In the genomic region with DNA sequence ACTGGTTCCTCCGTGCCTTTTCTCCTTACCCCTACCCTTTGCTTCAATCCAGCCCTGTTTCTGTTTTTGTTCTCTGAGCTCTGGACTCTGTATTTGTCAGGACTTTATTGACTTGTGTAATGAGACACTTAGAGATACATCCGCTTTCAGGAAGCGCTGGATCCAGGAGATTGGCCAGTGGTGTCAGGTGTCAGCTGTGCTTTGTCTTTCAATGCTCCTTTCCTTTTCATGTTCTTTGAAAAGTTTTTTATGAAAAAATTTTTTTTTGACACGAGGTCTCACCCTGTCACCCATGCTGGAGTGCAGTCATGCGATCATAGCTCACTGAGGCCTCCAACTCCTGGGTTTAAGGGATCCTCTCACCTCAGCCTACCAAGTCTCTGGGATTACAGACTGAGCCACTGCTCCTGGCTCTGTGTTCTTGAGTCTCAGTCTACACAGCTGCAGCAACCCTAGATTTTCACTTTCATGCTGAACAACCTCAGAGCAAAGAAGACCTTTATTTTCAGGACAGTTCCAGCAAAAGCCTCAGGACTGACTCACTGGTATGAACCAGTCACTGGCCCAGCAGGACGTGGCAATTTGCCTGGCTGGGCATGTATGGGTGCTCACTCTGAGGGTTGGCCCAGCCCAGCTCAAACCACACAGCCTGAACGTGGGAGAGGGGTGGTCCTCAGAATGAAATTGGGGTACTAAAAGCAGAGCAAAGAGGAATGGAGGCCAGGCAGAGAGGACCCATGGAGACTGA, we compare ENCODE assay signal across 15 cellular contexts.
DNase-seq lines count a peak whose midpoint lies in the region; ATAC-seq, FAIRE-seq and TF ChIP-seq lines count a peak whose summit lies in the region.
"Had no signal": no experiment of that assay in that cellular context is flagged by ENCODE, and none has a peak within 500 bp of the region (broad histone marks: within the 10 kb centered on the region; RNA-seq: fewer than 3 reads in every experiment).

No MANE protein-coding gene starts in this region.

- no peak overlapping the region for H3K56ac ChIP-seq in H1 (replicated peaks; ENCODE audit: insufficient read length, low read depth, low read length)

- H3K4me2 ChIP-seq in H1 (ENCODE audit: insufficient read depth in 1 of 2, low read depth in 2 of 2, low read length in 2 of 2) = no peak overlapping the region

- DNase-seq in activated CD4-positive, alpha-beta T cell treated with anti-CD3 and anti-CD28 coated beads for 36 hours = no peak
- no peak for DNase-seq in activated CD4-positive, alpha-beta T cell treated with anti-CD3 and anti-CD28 coated beads, Interleukin-2, amount 50 U/mL, for 4 hours
- DNase-seq in NCI-H226 (peak; percentile 24), H1 (ENCODE audit: low read depth in 1 of 2, low spot score in 2 of 2) (no peak)
- no peak for DNase-seq in stimulated activated effector memory CD8-positive, alpha-beta T cell treated with anti-CD3 and anti-CD28 coated beads, Interleukin-12 subunit alpha, Interleukin-12 subunit beta, amount 100 ng/mL, for 72 hours (ENCODE audit: low spot score in 2 of 2)
- no peak for DNase-seq in stimulated activated CD4-positive, alpha-beta T cell treated with anti-CD3 and anti-CD28 coated beads, Interleukin-2, amount 100 ng/mL, for 48 hours
- DNase-seq: activated B cell treated with CpG ODN at 0.5 μM for 24 hours; central memory CD4-positive, alpha-beta T cell; DMS79; naive thymus-derived CD4-positive, alpha-beta T cell; NCI-H1048; thyroid gland had no signal

- 0 out of 2 replicates have a peak overlapping the region, but pooled peaks have one; percentile 57 for H4K8ac ChIP-seq in H1 (ENCODE audit: extremely low read depth, insufficient read depth, low read length)

- no peak overlapping the region for H3K27ac Mint-ChIP-seq in activated CD4-positive, alpha-beta T cell treated with anti-CD3 and anti-CD28 coated beads for 36 hours
- no peak overlapping the region for H3K27ac Mint-ChIP-seq in stimulated activated effector memory CD8-positive, alpha-beta T cell treated with anti-CD3 and anti-CD28 coated beads, Interleukin-12 subunit alpha, Interleukin-12 subunit beta, amount 100 ng/mL, for 72 hours
- H3K27ac Mint-ChIP-seq: activated B cell treated with CpG ODN at 0.5 μM for 24 hours; naive thymus-derived CD4-positive, alpha-beta T cell had no signal

- no peak overlapping the region for H2BK120ac ChIP-seq in H1 (replicated peaks; ENCODE audit: low read depth, low read length)

- CTCF ChIA-PET in activated CD4-positive, alpha-beta T cell treated with anti-CD3 and anti-CD28 coated beads for 36 hours (lab: Charles Lee) = interaction anchor here (1.3 to 4.7 kb wide), 3 partner anchors 9 to 21 kb away, joined by 4 to 20 read pairs (median 5); no protein-coding TSS in a partner anchor
- CTCF ChIA-PET in H1 (lab: Charles Lee; ENCODE audit: partially characterized antibody) = interaction anchor here (1.2 to 11.3 kb wide), 3 partner anchors 11 to 20 kb away, joined by 3 to 197 read pairs (median 84); no protein-coding TSS in a partner anchor

- TF ChIP-seq POLR2A in H1 (IDR thresholded peaks at IDR 0.05; ENCODE audit: control extremely low read depth in 1 of 2, low read depth in 2 of 2, low read length in 2 of 2) = no peak

- H3K36me3 ChIP-seq in H1 (ENCODE audit: control insufficient read depth in 2 of 4, insufficient read depth in 4 of 4, low read length in 3 of 4) = no peaks in the 10 kb centered on the region
- H3K36me3 ChIP-seq: thyroid gland had no signal

- no peaks in the 10 kb centered on the region; a peak in 1 of 4 replicates for H3K9me3 ChIP-seq in H1 (ENCODE audit: insufficient read depth in 2 of 2, low read depth in 1 of 2, low read length in 1 of 2)
- H3K9me3 ChIP-seq: thyroid gland had no signal

- TF ChIP-seq CTCF in H1 (IDR thresholded peaks at IDR 0.05; ENCODE audit: control extremely low read depth in 1 of 3, insufficient read depth in 1 of 3, low read depth in 1 of 3, low read length in 3 of 3) = no peak

- no peak overlapping the region for H4K5ac ChIP-seq in H1 (ENCODE audit: insufficient read length, low read depth, low read length)

- no peaks in the 10 kb centered on the region for H3K36me3 Mint-ChIP-seq in activated CD4-positive, alpha-beta T cell treated with anti-CD3 and anti-CD28 coated beads for 36 hours (ENCODE audit: low read depth)
- H3K36me3 Mint-ChIP-seq in stimulated activated effector memory CD8-positive, alpha-beta T cell treated with anti-CD3 and anti-CD28 coated beads, Interleukin-12 subunit alpha, Interleukin-12 subunit beta, amount 100 ng/mL, for 72 hours = no peaks in the 10 kb centered on the region
- H3K36me3 Mint-ChIP-seq: naive thymus-derived CD4-positive, alpha-beta T cell had no signal

- H3K4me3 Mint-ChIP-seq in activated CD4-positive, alpha-beta T cell treated with anti-CD3 and anti-CD28 coated beads for 36 hours = no peak overlapping the region
- no peak overlapping the region for H3K4me3 Mint-ChIP-seq in stimulated activated effector memory CD8-positive, alpha-beta T cell treated with anti-CD3 and anti-CD28 coated beads, Interleukin-12 subunit alpha, Interleukin-12 subunit beta, amount 100 ng/mL, for 72 hours
- H3K4me3 Mint-ChIP-seq: activated B cell treated with CpG ODN at 0.5 μM for 24 hours; naive thymus-derived CD4-positive, alpha-beta T cell had no signal

- H3K23ac ChIP-seq in H1 (ENCODE audit: insufficient read length) = no peak overlapping the region

- H2BK5ac ChIP-seq in H1 (ENCODE audit: low read depth, low read length) = no peak overlapping the region

- TF ChIP-seq RAD21 in H1 (IDR thresholded peaks at IDR 0.05 in 1 of 2, conservative IDR thresholded peaks at IDR 0.05 in 1 of 2; ENCODE audit: low read depth in 2 of 2, low read length in 2 of 2) = no peak

- no peak overlapping the region for H3K4me3 ChIP-seq in H1 (ENCODE audit: extremely low read depth in 1 of 4, insufficient read depth in 2 of 4, low read depth in 3 of 4, low read length in 4 of 4)
- H3K4me3 ChIP-seq: thyroid gland had no signal

- H3K27me3 Mint-ChIP-seq in activated CD4-positive, alpha-beta T cell treated with anti-CD3 and anti-CD28 coated beads for 36 hours = peaks cover 16% of the 10 kb centered on the region

- H2BK15ac ChIP-seq in H1 (ENCODE audit: low read length) = peak overlapping the region; percentile 48; the same call in 1 of the 2 replicates

- H2AFZ ChIP-seq in H1 (ENCODE audit: low read length) = no peak overlapping the region

- peak; percentile 44 for ATAC-seq in activated CD4-positive, alpha-beta T cell treated with anti-CD3 and anti-CD28 coated beads for 36 hours
- ATAC-seq in stimulated activated effector memory CD8-positive, alpha-beta T cell treated with anti-CD3 and anti-CD28 coated beads, Interleukin-12 subunit alpha, Interleukin-12 subunit beta, amount 100 ng/mL, for 72 hours = peak; percentile 74
- no peak for ATAC-seq in GM19467 (IDR thresholded peaks at IDR 0.05; ENCODE audit: unreplicated experiment)
- no peak for ATAC-seq in HG02938 (IDR thresholded peaks at IDR 0.05; ENCODE audit: unreplicated experiment)
- ATAC-seq: naive thymus-derived CD4-positive, alpha-beta T cell had no signal

- H3K4me1 ChIP-seq in H1 (replicated peaks in 1 of 4; ENCODE audit: control insufficient read depth in 3 of 4, insufficient read depth in 4 of 4, low read length in 3 of 4) = peaks cover 0 to 3% (median 0%) of the 10 kb centered on the region in 4 experiments; a peak in 2 of 7 replicates
- H3K4me1 ChIP-seq: thyroid gland had no signal

- H3K4me1 Mint-ChIP-seq in activated CD4-positive, alpha-beta T cell treated with anti-CD3 and anti-CD28 coated beads for 36 hours = no peaks in the 10 kb centered on the region
- H3K4me1 Mint-ChIP-seq in stimulated activated effector memory CD8-positive, alpha-beta T cell treated with anti-CD3 and anti-CD28 coated beads, Interleukin-12 subunit alpha, Interleukin-12 subunit beta, amount 100 ng/mL, for 72 hours = no peaks in the 10 kb centered on the region
- H3K4me1 Mint-ChIP-seq: activated B cell treated with CpG ODN at 0.5 μM for 24 hours; naive thymus-derived CD4-positive, alpha-beta T cell had no signal

- 0 out of 7 replicates have a peak, but pooled peaks cover 0 to 2% (median 0%) of the 10 kb centered on the region in 4 experiments for H3K27me3 ChIP-seq in H1 (replicated peaks in 1 of 4; ENCODE audit: control insufficient read depth in 3 of 4, extremely low read depth in 1 of 4, insufficient read depth in 3 of 4, low read length in 3 of 4)
- H3K27me3 ChIP-seq: thyroid gland had no signal

- no peaks in the 10 kb centered on the region for H3K79me1 ChIP-seq in H1 (ENCODE audit: low read depth, low read length)

- intact Hi-C loops in activated CD4-positive, alpha-beta T cell treated with anti-CD3 and anti-CD28 coated beads for 36 hours (cut with DNase I, micrococcal nuclease) = no loop called here

- no peak overlapping the region for H4K91ac ChIP-seq in H1 (replicated peaks; ENCODE audit: insufficient read length, low read length)

- H3K4ac ChIP-seq in H1 (replicated peaks; ENCODE audit: insufficient read length, low read depth, low read length) = no peak overlapping the region

- H3K9me3 Mint-ChIP-seq in activated CD4-positive, alpha-beta T cell treated with anti-CD3 and anti-CD28 coated beads for 36 hours (ENCODE audit: low read depth) = peaks cover 3% of the 10 kb centered on the region
- peaks cover 4% of the 10 kb centered on the region for H3K9me3 Mint-ChIP-seq in stimulated activated effector memory CD8-positive, alpha-beta T cell treated with anti-CD3 and anti-CD28 coated beads, Interleukin-12 subunit alpha, Interleukin-12 subunit beta, amount 100 ng/mL, for 72 hours

- no peak overlapping the region for H2BK12ac ChIP-seq in H1 (ENCODE audit: low read depth, low read length)

- FAIRE-seq in H1 (lab: Jason Lieb, UNC) = no peak
- FAIRE-seq: GM18507 had no signal

- H3K79me2 ChIP-seq in H1 (ENCODE audit: control insufficient read depth in 1 of 2, insufficient read depth in 2 of 2, low read length in 2 of 2) = no peaks in the 10 kb centered on the region

- H2AK5ac ChIP-seq in H1 (ENCODE audit: low read depth, low read length) = no peak overlapping the region; the same call in 1 of the 2 replicates

- H3K14ac ChIP-seq in H1 (ENCODE audit: insufficient read length) = no peak overlapping the region

- POLR2A ChIA-PET in activated CD4-positive, alpha-beta T cell treated with anti-CD3 and anti-CD28 coated beads for 36 hours (lab: Charles Lee) = no interaction called here
- POLR2A ChIA-PET in H1 (lab: Charles Lee; ENCODE audit: partially characterized antibody) = no interaction called here

- no peaks in the 10 kb centered on the region for H4K20me1 ChIP-seq in H1 (replicated peaks in 1 of 2; ENCODE audit: control insufficient read depth in 1 of 2, insufficient read depth in 2 of 2, low read length in 2 of 2)

- no peak overlapping the region for H2BK20ac ChIP-seq in H1 (ENCODE audit: low read length)

- H3K9ac ChIP-seq in H1 (replicated peaks in 1 of 4; ENCODE audit: extremely low read depth in 1 of 4, low read depth in 3 of 4, low read length in 3 of 4) = no peak overlapping the region

- no peak overlapping the region for H3K27ac ChIP-seq in H1 (ENCODE audit: low read depth, low read length)
- H3K27ac ChIP-seq: thyroid gland had no signal

- no peaks in the 10 kb centered on the region for H3K23me2 ChIP-seq in H1 (ENCODE audit: low read depth, low read length)

- TF ChIP-seq EP300 in H1 (IDR thresholded peaks at IDR 0.05; ENCODE audit: borderline replicate concordance in 1 of 2, low read depth in 2 of 2, low read length in 2 of 2) = no peak

- H3K18ac ChIP-seq in H1 (ENCODE audit: extremely low read depth, low read length) = no peak overlapping the region

- WGBS in H1 (ENCODE audit: extremely low coverage in 1 of 2, insufficient coverage in 1 of 2, insufficient read length in 1 of 2, insufficient replicate concordance in 2 of 2, low coverage in 1 of 2, low lambda C conversion rate in 2 of 2, missing lambda C conversion rate in 1 of 2), 2 experiments = 90% methylated on average over 7 of the region's 7 CpGs; no CpG with 5 or more reads in 1 of the 2 experiments

Comparison
In these comparisons a context has a peak if more than half of its experiments do, and no peak if none do; other contexts are left out.
1. ATAC-seq: peak in activated CD4-positive, alpha-beta T cell treated with anti-CD3 and anti-CD28 coated beads for 36 hours (single experiment) and stimulated activated effector memory CD8-positive, alpha-beta T cell treated with anti-CD3 and anti-CD28 coated beads, Interleukin-12 subunit alpha, Interleukin-12 subunit beta, amount 100 ng/mL, for 72 hours (single experiment); none in GM19467 (single experiment) and HG02938 (single experiment).